Comparison of ENCODE assay signal across 4 cellular contexts in the genomic region with DNA sequence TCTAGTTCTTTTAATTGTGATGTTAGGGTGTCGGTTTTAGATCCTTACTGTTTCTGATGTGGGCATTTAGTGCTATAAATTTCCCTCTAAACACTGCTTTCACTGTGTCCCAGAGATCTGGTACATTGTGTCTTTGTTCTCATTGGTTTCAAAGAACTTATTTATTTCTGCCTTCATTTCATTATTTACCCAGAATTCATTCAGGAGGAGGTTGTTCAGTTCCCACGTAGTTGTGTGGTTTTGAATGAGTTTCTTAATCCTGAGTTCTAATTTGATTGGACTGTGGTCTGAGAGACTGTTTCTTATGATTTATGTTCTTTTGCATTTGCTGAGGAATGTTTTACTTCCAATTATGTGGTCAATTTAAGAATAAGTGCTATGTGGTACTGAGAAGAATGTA. TPM values are rescaled to one million over a fixed set of nuclear protein-coding genes. Genes with fewer than 3 reads are reported as not detected.
"Had no signal": no experiment of that assay in that cellular context is flagged by ENCODE, and none has a peak within 500 bp of the region (broad histone marks: within the 10 kb centered on the region; RNA-seq: fewer than 3 reads in every experiment).

No MANE protein-coding gene starts in this region.

RNA-seq across cellular contexts. Expression of a gene that starts 9.3 kb away (rescaled TPM):
- total RNA-seq: HepG2, IMR-90, K562 had no signal
- polyA plus RNA-seq: HepG2, IgD-negative memory B cell, IMR-90, K562 had no signal
